In genomic region chr20:22431419-22431818, GRCh38 we compare ENCODE assay signal across 2 cellular contexts.
TF ChIP-seq lines count a peak whose summit lies in the region.

No MANE protein-coding gene starts in this region.

TF ChIP-seq in A549, 52 proteins besides CTCF, POLR2A, EP300 and RAD21 (continued from another document):
- TF ChIP-seq ZFP36 (IDR thresholded peaks at IDR 0.05; ENCODE audit: borderline replicate concordance, partially characterized antibody) = no peak
- no peak for TF ChIP-seq RCOR1 (IDR thresholded peaks at IDR 0.05; ENCODE audit: low read depth, low read length)
- no peak for TF ChIP-seq MAFK (IDR thresholded peaks at IDR 0.05; ENCODE audit: partially characterized antibody)
- TF ChIP-seq RNF2 (IDR thresholded peaks at IDR 0.05; ENCODE audit: borderline replicate concordance, low read depth) = no peak
- no peak for TF ChIP-seq REST (IDR thresholded peaks at IDR 0.05)
- TF ChIP-seq HEYL (CRISPR knock-in tag; IDR thresholded peaks at IDR 0.05) = no peak
- TF ChIP-seq SMC3 (IDR thresholded peaks at IDR 0.05) = no peak
- TF ChIP-seq ELK1 (IDR thresholded peaks at IDR 0.05; ENCODE audit: low read depth, low read length) = no peak
- TF ChIP-seq ZSCAN20 (CRISPR knock-in tag; IDR thresholded peaks at IDR 0.05) = no peak
- TF ChIP-seq ZNF302 (CRISPR knock-in tag; IDR thresholded peaks at IDR 0.05) = no peak
- TF ChIP-seq TFCP2L1 (CRISPR knock-in tag; IDR thresholded peaks at IDR 0.05) = no peak
- no peak for TF ChIP-seq TP53 (CRISPR knock-in tag; IDR thresholded peaks at IDR 0.05)
- TF ChIP-seq PHF8 (IDR thresholded peaks at IDR 0.05; ENCODE audit: borderline replicate concordance, low read depth) = no peak
- no peak for TF ChIP-seq FOSB (CRISPR knock-in tag; IDR thresholded peaks at IDR 0.05)
- no peak for TF ChIP-seq RFX5 (IDR thresholded peaks at IDR 0.05)
- TF ChIP-seq EHF (CRISPR knock-in tag; IDR thresholded peaks at IDR 0.05) = no peak
- TF ChIP-seq KDM1A (IDR thresholded peaks at IDR 0.05; ENCODE audit: low read depth) = no peak

TF ChIP-seq in GM23338, 12 proteins besides CTCF, POLR2A, EP300 and RAD21 (continued from another document):
- TF ChIP-seq EZH2phosphoT487 (IDR thresholded peaks at IDR 0.05; ENCODE audit: unreplicated experiment) (no peak), ZNF114 (CRISPR knock-in tag; IDR thresholded peaks at IDR 0.05) (no peak), JUNB (IDR thresholded peaks at IDR 0.05; ENCODE audit: unreplicated experiment) (no peak), ETS1 (IDR thresholded peaks at IDR 0.05) (no peak), NANOG (IDR thresholded peaks at IDR 0.05; ENCODE audit: borderline replicate concordance) (no peak), CREB1 (CRISPR knock-in tag; IDR thresholded peaks at IDR 0.05; ENCODE audit: low read depth) (no peak), REST (IDR thresholded peaks at IDR 0.05; ENCODE audit: unreplicated experiment) (no peak), STAT1 (IDR thresholded peaks at IDR 0.05; ENCODE audit: unreplicated experiment) (no peak), ZNF462 (CRISPR knock-in tag; IDR thresholded peaks at IDR 0.05) (no peak)
TF ChIP-seq in GM23338: peak in this region for 0.
